ENCODE assay signal across 8 cellular contexts in the genomic region with DNA sequence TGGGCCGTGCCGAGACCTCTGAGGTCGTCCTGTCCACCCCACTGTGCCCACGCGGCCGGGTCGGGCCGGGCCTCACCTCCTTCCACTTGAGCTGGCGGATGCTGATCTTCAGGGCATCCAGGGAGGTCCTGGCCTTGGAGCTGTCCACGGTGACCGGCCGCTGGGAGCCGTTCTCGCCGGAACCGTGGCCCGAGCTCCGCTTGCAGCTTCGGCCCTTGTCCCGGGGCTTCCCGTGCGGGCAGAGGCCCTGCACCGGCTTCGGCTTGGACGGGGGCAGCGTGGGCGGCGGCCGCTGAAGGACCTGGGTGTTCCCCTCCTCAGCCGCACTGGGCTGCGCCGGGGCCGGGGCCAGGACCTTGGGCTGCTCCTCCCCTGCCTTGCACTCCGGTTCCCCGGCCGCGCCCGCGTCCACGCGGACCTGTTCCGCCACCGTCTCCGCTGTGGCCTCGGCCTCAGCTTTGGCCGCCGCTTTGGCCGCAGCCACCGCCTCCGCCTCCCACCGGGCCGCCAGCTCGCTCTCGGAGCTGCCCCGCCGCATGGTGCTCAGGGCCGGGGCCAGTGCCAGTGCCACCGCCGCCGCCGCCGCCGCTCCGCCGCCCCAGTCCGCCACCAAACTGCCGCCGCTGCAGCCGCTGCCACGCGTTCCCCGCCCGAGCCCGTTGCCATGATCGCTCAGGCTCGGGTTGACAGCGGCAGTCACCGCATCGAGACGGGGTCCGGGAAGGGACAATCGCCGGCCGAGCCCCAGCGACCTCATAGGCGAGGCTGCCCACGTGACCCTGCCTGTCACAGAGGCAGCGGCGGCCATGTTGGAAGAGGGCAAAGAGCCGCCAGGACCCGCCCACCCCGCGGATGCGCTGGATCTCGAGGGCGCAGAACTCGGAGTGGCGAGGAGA. TPM values are rescaled to one million over a fixed set of nuclear protein-coding genes. Genes with fewer than 3 reads are reported as not detected.
DNase-seq lines count a peak whose midpoint lies in the region; FAIRE-seq and TF ChIP-seq lines count a peak whose summit lies in the region.

Gene TTLL11 (minus strand): TSS at position 698 of the 896 bp plus-strand sequence. CDS start 160 bp downstream, at position 538.

- no peak within 1 kb of the TSS for H3K4ac ChIP-seq in H1 (replicated peaks; ENCODE audit: insufficient read length, low read depth, low read length)
- no peak within 1 kb of the TSS for H3K4ac ChIP-seq in mesendoderm (ENCODE audit: low read depth, low read length)

- H2BK15ac ChIP-seq in H1 (ENCODE audit: low read length) = no peak within 1 kb of the TSS
- no peak within 1 kb of the TSS for H2BK15ac ChIP-seq in mesendoderm (replicated peaks; ENCODE audit: low read depth)

- H4K8ac ChIP-seq in H1 (ENCODE audit: extremely low read depth, insufficient read depth, low read length) (peak within 1 kb of the TSS; percentile 45), mesendoderm (ENCODE audit: low read depth, low read length) (no peak within 1 kb of the TSS)

- TF ChIP-seq CTCF in GM20000 (IDR thresholded peaks at IDR 0.05; ENCODE audit: extremely low read depth, missing control alignments) (no peak), H1 (IDR thresholded peaks at IDR 0.05; ENCODE audit: control extremely low read depth in 1 of 3, insufficient read depth in 1 of 3, low read depth in 1 of 3, low read length in 3 of 3) (no peak)

- TF ChIP-seq POLR2A in H1 (IDR thresholded peaks at IDR 0.05; ENCODE audit: control extremely low read depth in 1 of 2, low read depth in 2 of 2, low read length in 2 of 2) = no peak

- H3K18ac ChIP-seq in H1 (ENCODE audit: extremely low read depth, low read length) = no peak within 1 kb of the TSS; the same call in none of the 2 replicates
- no peak within 1 kb of the TSS for H3K18ac ChIP-seq in mesendoderm (ENCODE audit: low read length)

- no peaks in the 10 kb centered on the region for H4K20me1 ChIP-seq in H1 (replicated peaks in 1 of 2; ENCODE audit: control insufficient read depth in 1 of 2, insufficient read depth in 2 of 2, low read length in 2 of 2)

- H2BK120ac ChIP-seq in H1 (replicated peaks; ENCODE audit: low read depth, low read length) = no peak within 1 kb of the TSS
- no peak within 1 kb of the TSS for H2BK120ac ChIP-seq in mesendoderm (ENCODE audit: low read depth, low read length)

- H3K23ac ChIP-seq in H1 (ENCODE audit: insufficient read length) = no peak within 1 kb of the TSS
- no peak within 1 kb of the TSS for H3K23ac ChIP-seq in mesendoderm (ENCODE audit: low read length)

- H4K5ac ChIP-seq in H1 (ENCODE audit: insufficient read length, low read depth, low read length) = no peak within 1 kb of the TSS
- H4K5ac ChIP-seq in mesendoderm (ENCODE audit: low read length) = no peak within 1 kb of the TSS

- H2AK5ac ChIP-seq in H1 (ENCODE audit: low read depth, low read length) = no peak within 1 kb of the TSS
- H2AK5ac ChIP-seq in mesendoderm (ENCODE audit: low read length) = no peak within 1 kb of the TSS

- H3K9ac ChIP-seq in H1 (replicated peaks in 1 of 4; ENCODE audit: extremely low read depth in 1 of 4, low read depth in 3 of 4, low read length in 3 of 4) = peak within 1 kb of the TSS in 1 of 4 experiments; percentile 46; a peak in 3 of 7 replicates
- H3K9ac ChIP-seq in mesendoderm (ENCODE audit: low read length) = peak within 1 kb of the TSS; percentile 74

- CTCF ChIA-PET in H1 (lab: Charles Lee; ENCODE audit: partially characterized antibody) = interaction anchor here (0.6 to 8.7 kb wide), 9 partner anchors 15 to 257 kb away, joined by 3 to 405 read pairs (median 3); no protein-coding TSS in a partner anchor

- H2BK20ac ChIP-seq in H1 (ENCODE audit: low read length) = no peak within 1 kb of the TSS

- POLR2A ChIA-PET in H1 (lab: Charles Lee; ENCODE audit: partially characterized antibody) = no interaction called here

- peak within 1 kb of the TSS; percentile 47 to 72 for H3K4me2 ChIP-seq in H1 (ENCODE audit: insufficient read depth in 1 of 2, low read depth in 2 of 2, low read length in 2 of 2)
- H3K4me2 ChIP-seq in mesendoderm (ENCODE audit: low read length) = peak within 1 kb of the TSS; percentile 86

- H4K91ac ChIP-seq in H1 (replicated peaks; ENCODE audit: insufficient read length, low read length) = no peak within 1 kb of the TSS

- TF ChIP-seq EP300 in H1 (IDR thresholded peaks at IDR 0.05; ENCODE audit: borderline replicate concordance in 1 of 2, low read depth in 2 of 2, low read length in 2 of 2) = no peak

- no peaks in the 10 kb centered on the region for H3K79me2 ChIP-seq in H1 (ENCODE audit: control insufficient read depth in 1 of 2, insufficient read depth in 2 of 2, low read length in 2 of 2)
- no peaks in the 10 kb centered on the region for H3K79me2 ChIP-seq in mesendoderm (ENCODE audit: control insufficient read depth, insufficient read depth, low read length)

- H3K4me3 ChIP-seq in H1 (ENCODE audit: extremely low read depth in 1 of 4, insufficient read depth in 2 of 4, low read depth in 3 of 4, low read length in 4 of 4) (peak within 1 kb of the TSS; percentile 49 to 77 (median 66)), mesendoderm (ENCODE audit: low read length) (peak within 1 kb of the TSS; percentile 58)

- peak within 1 kb of the TSS; percentile 82; the same call in 1 of the 2 replicates for H2AFZ ChIP-seq in H1 (ENCODE audit: low read length)

- peaks cover 9% of the 10 kb centered on the region; the same call in 1 of the 2 replicates for H3K23me2 ChIP-seq in H1 (ENCODE audit: low read depth, low read length)

- H3K36me3 ChIP-seq in H1 (ENCODE audit: control insufficient read depth in 2 of 4, insufficient read depth in 4 of 4, low read length in 3 of 4) = no peaks in the 10 kb centered on the region
- H3K36me3 ChIP-seq in mesendoderm (ENCODE audit: control insufficient read depth, insufficient read depth, low read length) = no peaks in the 10 kb centered on the region

- H3K4me1 ChIP-seq in H1 (replicated peaks in 1 of 4; ENCODE audit: control insufficient read depth in 3 of 4, insufficient read depth in 4 of 4, low read length in 3 of 4) (peaks cover 0 to 6% (median 0%) of the 10 kb centered on the region in 4 experiments; a peak in 4 of 7 replicates), mesendoderm (ENCODE audit: control insufficient read depth, low read depth, low read length) (no peaks in the 10 kb centered on the region)

- peaks cover 0 to 19% (median 13%) of the 10 kb centered on the region in 4 experiments; a peak in 5 of 7 replicates for H3K27me3 ChIP-seq in H1 (replicated peaks in 1 of 4; ENCODE audit: control insufficient read depth in 3 of 4, extremely low read depth in 1 of 4, insufficient read depth in 3 of 4, low read length in 3 of 4)
- no peaks in the 10 kb centered on the region for H3K27me3 ChIP-seq in mesendoderm (ENCODE audit: insufficient read depth, low read length, poor library complexity)

- no peak within 1 kb of the TSS for H2BK12ac ChIP-seq in H1 (ENCODE audit: low read depth, low read length)

- H2BK5ac ChIP-seq in H1 (ENCODE audit: low read depth, low read length) (no peak within 1 kb of the TSS), mesendoderm (ENCODE audit: low read length) (no peak within 1 kb of the TSS)

- DNase-seq in COLO668 (lab: John Stamatoyannopoulos, UW; ENCODE audit: unreplicated experiment) (peak; percentile 96), GM20000 (ENCODE audit: low spot score) (peak; percentile 97), HS-5 (ENCODE audit: low read depth) (peak; percentile 52), NK-92 (lab: John Stamatoyannopoulos, UW; ENCODE audit: unreplicated experiment) (peak; percentile 61), H1 (ENCODE audit: low read depth in 1 of 2, low spot score in 2 of 2) (peak; percentile 49 to 95), mesendoderm (peak; percentile 94)
- peak; percentile 91 to 93 for DNase-seq in activated CD8-positive, alpha-beta memory T cell treated with anti-CD3 and anti-CD28 coated beads for 4 hours (ENCODE audit: low read depth in 2 of 2)
- DNase-seq in stimulated activated CD8-positive, alpha-beta memory T cell treated with anti-CD3 and anti-CD28 coated beads, Interleukin-12 subunit alpha, Interleukin-12 subunit beta, amount 100 ng/mL, for 4 hours (ENCODE audit: low read depth) = peak; percentile 93

- no peak within 1 kb of the TSS for H3K14ac ChIP-seq in H1 (ENCODE audit: insufficient read length)

- 5% methylated on average over 83 of the region's 98 CpGs; no CpG with 5 or more reads in 1 of the 2 experiments for WGBS in H1 (ENCODE audit: extremely low coverage in 1 of 2, insufficient coverage in 1 of 2, insufficient read length in 1 of 2, insufficient replicate concordance in 2 of 2, low coverage in 1 of 2, low lambda C conversion rate in 2 of 2, missing lambda C conversion rate in 1 of 2), 2 experiments
- WGBS in mesendoderm (ENCODE audit: extremely low coverage, insufficient coverage, low lambda C conversion rate) = no CpG with 5 or more reads among the region's 98 CpGs

- H3K79me1 ChIP-seq in H1 (ENCODE audit: low read depth, low read length) = no peaks in the 10 kb centered on the region
- H3K79me1 ChIP-seq in mesendoderm (ENCODE audit: low read length) = no peaks in the 10 kb centered on the region

- TF ChIP-seq RAD21 in H1 (IDR thresholded peaks at IDR 0.05 in 1 of 2, conservative IDR thresholded peaks at IDR 0.05 in 1 of 2; ENCODE audit: low read depth in 2 of 2, low read length in 2 of 2) = no peak

- no peaks in the 10 kb centered on the region for H3K9me3 ChIP-seq in H1 (ENCODE audit: insufficient read depth in 2 of 2, low read depth in 1 of 2, low read length in 1 of 2)

- no peak within 1 kb of the TSS for H3K27ac ChIP-seq in H1 (ENCODE audit: low read depth, low read length)
- no peak within 1 kb of the TSS for H3K27ac ChIP-seq in mesendoderm (ENCODE audit: low read depth, low read length)

- no peak for FAIRE-seq in H1 (lab: Jason Lieb, UNC)

- H3K56ac ChIP-seq in H1 (replicated peaks; ENCODE audit: insufficient read length, low read depth, low read length) (no peak within 1 kb of the TSS), mesendoderm (ENCODE audit: low read length) (peak within 1 kb of the TSS; percentile 81)

RNA-seq across cellular contexts. Expression of gene TTLL11, which starts in this region (rescaled TPM):
- total RNA-seq in H1 (2021; fragmentation: NEBNext Ultra II Directional; extraction: Animal tissue kit (Norgen Biotek cat#: 25700)) = 0.80 and 0.86 TPM in 2 replicates
- 0.56 and 0.97 TPM in 2 replicates for polyA plus RNA-seq in H1 (2011; rRNA removed)
- 0.94 TPM for polyA plus RNA-seq in H1 (2011; cell fraction: cytosol; rRNA removed)
- polyA plus RNA-seq in H1 (2011; cell fraction: nucleus; rRNA removed) = 0.96 TPM
- polyA plus RNA-seq in H1 (2012, experiment 1 of 2) = 0.64 to 1.3 TPM (median 0.95 TPM) in 4 replicates
- polyA plus RNA-seq in H1 (2012, experiment 2 of 2) = 0.72 TPM
- polyA plus RNA-seq in H1 (2013, experiment 1 of 2) = 0.79 TPM
- polyA plus RNA-seq in H1 (2013, experiment 2 of 2) = 0.96 TPM
- polyA minus RNA-seq in H1 (2011; rRNA and poly(A)+ RNA removed) = 0.66 and 0.91 TPM in 2 replicates
- 1.2 TPM for polyA minus RNA-seq in H1 (2011; cell fraction: cytosol; rRNA and poly(A)+ RNA removed)
- polyA minus RNA-seq in H1 (2011; cell fraction: nucleus; rRNA and poly(A)+ RNA removed) = 1.3 TPM
- 1.3 TPM for polyA plus RNA-seq in mesendoderm (2013, experiment 1 of 2)
- 1.2 TPM for polyA plus RNA-seq in mesendoderm (2013, experiment 2 of 2)
